In the genomic region with DNA sequence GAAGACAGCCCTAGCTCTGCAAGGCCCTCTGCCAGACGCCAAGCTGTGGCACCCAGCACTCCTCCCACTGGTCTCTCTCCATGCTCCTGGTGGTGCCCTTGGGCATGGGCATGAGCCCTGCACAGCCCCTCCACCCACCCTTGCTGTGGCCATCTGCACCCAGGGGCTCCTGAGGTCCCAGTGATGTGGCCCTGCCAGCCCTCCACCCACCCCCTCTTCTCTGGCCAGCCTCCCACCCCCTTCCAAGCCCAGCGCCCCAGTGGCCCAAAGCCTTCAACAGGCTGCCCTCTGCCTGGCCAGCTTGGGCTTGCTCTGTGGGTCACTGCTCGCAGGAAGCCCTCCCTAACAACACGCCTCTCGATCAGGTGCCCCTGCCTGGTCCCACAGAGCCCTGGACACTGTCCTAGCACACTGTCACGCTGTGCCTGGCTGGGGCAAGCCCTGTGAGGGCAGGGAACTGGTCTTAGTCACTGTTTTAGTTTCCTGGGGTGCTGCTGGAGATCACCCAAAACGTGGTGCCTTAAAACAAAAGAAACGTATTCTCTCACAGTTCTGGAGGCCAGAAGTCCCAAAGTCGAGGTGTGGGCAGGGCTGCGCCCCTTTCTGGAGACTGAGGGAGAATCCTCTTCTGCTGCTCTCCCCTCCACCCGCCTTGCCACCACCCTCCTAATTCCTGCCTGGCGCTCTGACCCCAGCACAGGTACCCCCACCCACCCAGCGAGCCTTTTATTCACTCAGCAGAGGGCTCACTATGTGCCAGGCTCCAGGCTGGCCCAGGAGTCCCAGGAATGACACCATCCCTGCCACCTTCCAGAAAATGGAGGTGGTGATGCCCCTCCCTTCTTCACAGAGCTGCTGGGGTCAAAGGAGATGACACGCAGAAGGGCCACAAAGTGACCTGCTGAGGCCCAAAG, we compare ENCODE assay signal across 17 cellular contexts. TPM values are rescaled to one million over a fixed set of nuclear protein-coding genes. Genes with fewer than 3 reads are reported as not detected.
DNase-seq lines count a peak whose midpoint lies in the region; ATAC-seq, FAIRE-seq and TF ChIP-seq lines count a peak whose summit lies in the region.
"Had no signal": no experiment of that assay in that cellular context is flagged by ENCODE, and none has a peak within 500 bp of the region (broad histone marks: within the 10 kb centered on the region; RNA-seq: fewer than 3 reads in every experiment).

No MANE protein-coding gene starts in this region.

- intact Hi-C loops in natural killer cell (cut with micrococcal nuclease) = no loop called here

- H2BK12ac ChIP-seq in H1 (ENCODE audit: low read depth, low read length) = no peak overlapping the region

- H3K4me3 Mint-ChIP-seq in natural killer cell treated with Interleukin-12 subunit alpha and Interleukin-12 subunit beta and Interleukin-15 and Interleukin-18, amount 100 ng/mL, for 72 hours = no peak overlapping the region
- H3K4me3 Mint-ChIP-seq in natural killer cell = no peak overlapping the region

- ATAC-seq in natural killer cell treated with Interleukin-12 subunit alpha and Interleukin-12 subunit beta and Interleukin-15 and Interleukin-18, amount 100 ng/mL, for 72 hours = no peak
- ATAC-seq in natural killer cell = no peak
- ATAC-seq in HG03135 (IDR thresholded peaks at IDR 0.05; ENCODE audit: unreplicated experiment) = no peak
- no peak for ATAC-seq in HG03521 (IDR thresholded peaks at IDR 0.05; ENCODE audit: unreplicated experiment)

- TF ChIP-seq RAD21 in H1 (IDR thresholded peaks at IDR 0.05 in 1 of 2, conservative IDR thresholded peaks at IDR 0.05 in 1 of 2; ENCODE audit: low read depth in 2 of 2, low read length in 2 of 2) = no peak

- H3K18ac ChIP-seq in H1 (ENCODE audit: extremely low read depth, low read length) = no peak overlapping the region

- no peak overlapping the region for H3K4me2 ChIP-seq in H1 (ENCODE audit: insufficient read depth in 1 of 2, low read depth in 2 of 2, low read length in 2 of 2)
- no peak overlapping the region for H3K4me2 ChIP-seq in osteoblast (ENCODE audit: insufficient read depth, low read length)
- H3K4me2 ChIP-seq: KMS-11, PC-9 had no signal

- no peak overlapping the region for H2BK20ac ChIP-seq in H1 (ENCODE audit: low read length)

- CTCF ChIA-PET in H1 (lab: Charles Lee; ENCODE audit: partially characterized antibody) = interaction anchor here (0.5 to 1.5 kb wide), 9 partner anchors 10 to 105 kb away, joined by 3 to 8 read pairs (median 4); no protein-coding TSS in a partner anchor

- H3K79me1 ChIP-seq in H1 (ENCODE audit: low read depth, low read length) = peaks cover 41% of the 10 kb centered on the region

- H3K79me2 ChIP-seq in H1 (ENCODE audit: control insufficient read depth in 1 of 2, insufficient read depth in 2 of 2, low read length in 2 of 2) (peaks cover 0 to 63% of the 10 kb centered on the region in 2 experiments; a peak in 3 of 4 replicates), osteoblast (ENCODE audit: insufficient read depth, low read length) (no peaks in the 10 kb centered on the region)

- H3K4me1 Mint-ChIP-seq in natural killer cell treated with Interleukin-12 subunit alpha and Interleukin-12 subunit beta and Interleukin-15 and Interleukin-18, amount 100 ng/mL, for 72 hours (ENCODE audit: low read depth in 2 of 2) = no peaks in the 10 kb centered on the region
- no peaks in the 10 kb centered on the region for H3K4me1 Mint-ChIP-seq in natural killer cell

- no peak overlapping the region for H3K4ac ChIP-seq in H1 (replicated peaks; ENCODE audit: insufficient read length, low read depth, low read length)

- WGBS in H1 (ENCODE audit: extremely low coverage in 1 of 2, insufficient coverage in 1 of 2, insufficient read length in 1 of 2, insufficient replicate concordance in 2 of 2, low coverage in 1 of 2, low lambda C conversion rate in 2 of 2, missing lambda C conversion rate in 1 of 2), 2 experiments = 91% methylated on average over 13 of the region's 14 CpGs; no CpG with 5 or more reads in 1 of the 2 experiments

- no peak overlapping the region for H3K9ac ChIP-seq in H1 (replicated peaks in 1 of 4; ENCODE audit: extremely low read depth in 1 of 4, low read depth in 3 of 4, low read length in 3 of 4)
- H3K9ac ChIP-seq: KMS-11 had no signal

- H3K23ac ChIP-seq in H1 (ENCODE audit: insufficient read length) = no peak overlapping the region

- no peak overlapping the region for H3K27ac Mint-ChIP-seq in natural killer cell treated with Interleukin-12 subunit alpha and Interleukin-12 subunit beta and Interleukin-15 and Interleukin-18, amount 100 ng/mL, for 72 hours
- H3K27ac Mint-ChIP-seq in natural killer cell = no peak overlapping the region

- no peak overlapping the region for H2AFZ ChIP-seq in H1 (ENCODE audit: low read length)
- H2AFZ ChIP-seq in osteoblast (ENCODE audit: low read length) = no peak overlapping the region
- H2AFZ ChIP-seq: PC-9 had no signal

- no peaks in the 10 kb centered on the region for H3K9me3 ChIP-seq in H1 (ENCODE audit: insufficient read depth in 2 of 2, low read depth in 1 of 2, low read length in 1 of 2)
- no peaks in the 10 kb centered on the region for H3K9me3 ChIP-seq in osteoblast (ENCODE audit: low read depth, low read length)

- DNase-seq in natural killer cell treated with Interleukin-12 subunit alpha and Interleukin-12 subunit beta and Interleukin-15 and Interleukin-18, amount 100 ng/mL, for 72 hours (ENCODE audit: low spot score) = peak; percentile 39
- DNase-seq in natural killer cell (no peak), H1 (ENCODE audit: low read depth in 1 of 2, low spot score in 2 of 2) (no peak), osteoblast (ENCODE audit: insufficient read length, low spot score, missing footprints) (peak; percentile 70), ecto neural progenitor cell (ENCODE audit: low spot score) (no peak), EL (no peak)
- DNase-seq: H7, NCI-H1105, NCI-H146, NCI-H2227 treated with DMSO at 0.1 percent for 48 hours, PC-9 had no signal

- H3K56ac ChIP-seq in H1 (replicated peaks; ENCODE audit: insufficient read length, low read depth, low read length) = no peak overlapping the region

- H2BK15ac ChIP-seq in H1 (ENCODE audit: low read length) = 0 out of 2 replicates have a peak overlapping the region, but pooled peaks have one; percentile 53

- H3K4me1 ChIP-seq in H1 (replicated peaks in 1 of 4; ENCODE audit: control insufficient read depth in 3 of 4, insufficient read depth in 4 of 4, low read length in 3 of 4) (peaks cover 0 to 16% (median 2%) of the 10 kb centered on the region in 4 experiments; a peak in 5 of 7 replicates), osteoblast (ENCODE audit: insufficient read depth, low read length) (no peaks in the 10 kb centered on the region)

- TF ChIP-seq CTCF in natural killer cell (IDR thresholded peaks at IDR 0.05) (no peak), H1 (IDR thresholded peaks at IDR 0.05; ENCODE audit: control extremely low read depth in 1 of 3, insufficient read depth in 1 of 3, low read depth in 1 of 3, low read length in 3 of 3) (no peak), osteoblast (IDR thresholded peaks at IDR 0.05; ENCODE audit: extremely low read depth, low read depth, low read length) (no peak)

- H3K27me3 ChIP-seq in H1 (replicated peaks in 1 of 4; ENCODE audit: control insufficient read depth in 3 of 4, extremely low read depth in 1 of 4, insufficient read depth in 3 of 4, low read length in 3 of 4) (no peaks in the 10 kb centered on the region), osteoblast (ENCODE audit: insufficient read depth, low read length) (peaks cover 34% of the 10 kb centered on the region)

- H3K23me2 ChIP-seq in H1 (ENCODE audit: low read depth, low read length) = no peaks in the 10 kb centered on the region

- FAIRE-seq in H1 (lab: Jason Lieb, UNC) = no peak
- FAIRE-seq: A204.1 had no signal

- H3K27ac ChIP-seq in H1 (ENCODE audit: low read depth, low read length) (no peak overlapping the region), osteoblast (ENCODE audit: low read depth, low read length) (no peak overlapping the region)
- H3K27ac ChIP-seq: KMS-11, PC-9, RWPE1 had no signal

- no peaks in the 10 kb centered on the region for H3K36me3 Mint-ChIP-seq in natural killer cell treated with Interleukin-12 subunit alpha and Interleukin-12 subunit beta and Interleukin-15 and Interleukin-18, amount 100 ng/mL, for 72 hours
- H3K36me3 Mint-ChIP-seq in natural killer cell = no peaks in the 10 kb centered on the region

- POLR2A ChIA-PET in H1 (lab: Charles Lee; ENCODE audit: partially characterized antibody) = interaction anchor here (0.9 to 3.4 kb wide), 3 partner anchors 14 to 25 kb away, joined by 3 to 12 read pairs (median 3); no protein-coding TSS in a partner anchor

- H3K9me3 Mint-ChIP-seq in natural killer cell treated with Interleukin-12 subunit alpha and Interleukin-12 subunit beta and Interleukin-15 and Interleukin-18, amount 100 ng/mL, for 72 hours = no peaks in the 10 kb centered on the region
- no peaks in the 10 kb centered on the region for H3K9me3 Mint-ChIP-seq in natural killer cell

- H2AK5ac ChIP-seq in H1 (ENCODE audit: low read depth, low read length) = no peak overlapping the region; the same call in 1 of the 2 replicates

- H3K36me3 ChIP-seq in H1 (ENCODE audit: control insufficient read depth in 2 of 4, insufficient read depth in 4 of 4, low read length in 3 of 4) = no peaks in the 10 kb centered on the region
- no peaks in the 10 kb centered on the region for H3K36me3 ChIP-seq in osteoblast (ENCODE audit: insufficient read depth, low read length)

- H3K4me3 ChIP-seq in H1 (ENCODE audit: extremely low read depth in 1 of 4, insufficient read depth in 2 of 4, low read depth in 3 of 4, low read length in 4 of 4) = no peak overlapping the region
- no peak overlapping the region for H3K4me3 ChIP-seq in osteoblast (ENCODE audit: insufficient read depth, low read length)
- H3K4me3 ChIP-seq: PC-9 had no signal

- no peak overlapping the region for H4K91ac ChIP-seq in H1 (replicated peaks; ENCODE audit: insufficient read length, low read length)

- no peak overlapping the region for H3K14ac ChIP-seq in H1 (ENCODE audit: insufficient read length)

- no peak overlapping the region for H4K5ac ChIP-seq in H1 (ENCODE audit: insufficient read length, low read depth, low read length)

- H4K20me1 ChIP-seq in H1 (replicated peaks in 1 of 2; ENCODE audit: control insufficient read depth in 1 of 2, insufficient read depth in 2 of 2, low read length in 2 of 2) (peaks cover 13 to 26% of the 10 kb centered on the region in 2 experiments), osteoblast (ENCODE audit: insufficient read depth, low read length) (no peaks in the 10 kb centered on the region)

- peaks cover 12 to 17% of the 10 kb centered on the region in 2 donors for H3K27me3 Mint-ChIP-seq in natural killer cell treated with Interleukin-12 subunit alpha and Interleukin-12 subunit beta and Interleukin-15 and Interleukin-18, amount 100 ng/mL, for 72 hours
- H3K27me3 Mint-ChIP-seq in natural killer cell (ENCODE audit: low read depth in 2 of 2) = peaks cover 0 to 11% of the 10 kb centered on the region in 2 donors

- H4K8ac ChIP-seq in H1 (ENCODE audit: extremely low read depth, insufficient read depth, low read length) = 0 out of 2 replicates have a peak overlapping the region, but pooled peaks have one; percentile 1

- TF ChIP-seq EP300 in H1 (IDR thresholded peaks at IDR 0.05; ENCODE audit: borderline replicate concordance in 1 of 2, low read depth in 2 of 2, low read length in 2 of 2) = no peak

- H2BK5ac ChIP-seq in H1 (ENCODE audit: low read depth, low read length) = peak overlapping the region; percentile 63; the same call in 1 of the 2 replicates

- TF ChIP-seq POLR2A in H1 (IDR thresholded peaks at IDR 0.05; ENCODE audit: control extremely low read depth in 1 of 2, low read depth in 2 of 2, low read length in 2 of 2) = no peak

- H2BK120ac ChIP-seq in H1 (replicated peaks; ENCODE audit: low read depth, low read length) = no peak overlapping the region

RNA-seq across cellular contexts. Expression of a gene that starts 14.7 kb away (rescaled TPM):
- not detected for total RNA-seq in natural killer cell treated with Interleukin-12 subunit alpha and Interleukin-12 subunit beta and Interleukin-15 and Interleukin-18, amount 100 ng/mL, for 72 hours
- not detected for total RNA-seq in natural killer cell
- 7.0 and 9.1 TPM in 2 replicates for total RNA-seq in H1 (2021; fragmentation: NEBNext Ultra II Directional; extraction: Animal tissue kit (Norgen Biotek cat#: 25700))
- polyA plus RNA-seq in H1 (2011; rRNA removed) = 11.8 and 19.5 TPM in 2 replicates
- 14.9 TPM for polyA plus RNA-seq in H1 (2011; cell fraction: cytosol; rRNA removed)
- polyA plus RNA-seq in H1 (2011; cell fraction: nucleus; rRNA removed) = 58.0 TPM
- 11.1 to 14.8 TPM (median 12.3 TPM) in 4 replicates for polyA plus RNA-seq in H1 (2012, experiment 1 of 2)
- polyA plus RNA-seq in H1 (2012, experiment 2 of 2) = 2.7 TPM
- 6.9 TPM for polyA plus RNA-seq in H1 (2013, experiment 1 of 2)
- 6.1 TPM for polyA plus RNA-seq in H1 (2013, experiment 2 of 2)
- polyA minus RNA-seq in H1 (2011; rRNA and poly(A)+ RNA removed) = 5.4 and 5.5 TPM in 2 replicates
- polyA minus RNA-seq in H1 (2011; cell fraction: cytosol; rRNA and poly(A)+ RNA removed) = 8.1 TPM
- 16.3 TPM for polyA minus RNA-seq in H1 (2011; cell fraction: nucleus; rRNA and poly(A)+ RNA removed)
- total RNA-seq in osteoblast = under 0.01 TPM in 1 of 2 replicates, not detected in the other

RNA-seq across cellular contexts. Expression of a gene that starts 35.5 kb away (rescaled TPM):
- total RNA-seq in natural killer cell treated with Interleukin-12 subunit alpha and Interleukin-12 subunit beta and Interleukin-15 and Interleukin-18, amount 100 ng/mL, for 72 hours = 1 to 10 TPM in 1 of 2 donors, under 1 TPM in 1; 0.12 to 1.3 TPM
- total RNA-seq in natural killer cell (under 1 TPM; 0.23 to 0.35 (median 0.26) TPM), osteoblast (1.8 and 2.9 TPM in 2 replicates)
- 1.5 and 1.7 TPM in 2 replicates for total RNA-seq in H1 (2021; fragmentation: NEBNext Ultra II Directional; extraction: Animal tissue kit (Norgen Biotek cat#: 25700))
- 0.32 and 0.57 TPM in 2 replicates for polyA plus RNA-seq in H1 (2011; rRNA removed)
- 0.45 TPM for polyA plus RNA-seq in H1 (2011; cell fraction: cytosol; rRNA removed)
- polyA plus RNA-seq in H1 (2011; cell fraction: nucleus; rRNA removed) = 0.86 TPM
- 0.43 to 0.66 TPM (median 0.55 TPM) in 4 replicates for polyA plus RNA-seq in H1 (2012, experiment 1 of 2)
- polyA plus RNA-seq in H1 (2012, experiment 2 of 2) = 0.04 TPM
- 0.47 TPM for polyA plus RNA-seq in H1 (2013, experiment 1 of 2)
- polyA plus RNA-seq in H1 (2013, experiment 2 of 2) = 0.44 TPM
- 1.1 and 1.7 TPM in 2 replicates for polyA minus RNA-seq in H1 (2011; rRNA and poly(A)+ RNA removed)
- 0.95 TPM for polyA minus RNA-seq in H1 (2011; cell fraction: cytosol; rRNA and poly(A)+ RNA removed)
- polyA minus RNA-seq in H1 (2011; cell fraction: nucleus; rRNA and poly(A)+ RNA removed) = 1.3 TPM
- total RNA-seq: HT1080 had no signal

RNA-seq across cellular contexts. Expression of a gene that starts 44.2 kb away (rescaled TPM):
- total RNA-seq in natural killer cell treated with Interleukin-12 subunit alpha and Interleukin-12 subunit beta and Interleukin-15 and Interleukin-18, amount 100 ng/mL, for 72 hours = not detected
- total RNA-seq in natural killer cell (not detected), osteoblast (not detected in 2 replicates)
- total RNA-seq in H1 (2021; fragmentation: NEBNext Ultra II Directional; extraction: Animal tissue kit (Norgen Biotek cat#: 25700)) = 6.8 and 8.2 TPM in 2 replicates
- 3.9 and 5.2 TPM in 2 replicates for polyA plus RNA-seq in H1 (2011; rRNA removed)
- polyA plus RNA-seq in H1 (2011; cell fraction: cytosol; rRNA removed) = 3.8 TPM
- polyA plus RNA-seq in H1 (2011; cell fraction: nucleus; rRNA removed) = 7.4 TPM
- 3.2 to 4.1 TPM (median 3.7 TPM) in 4 replicates for polyA plus RNA-seq in H1 (2012, experiment 1 of 2)
- 3.2 TPM for polyA plus RNA-seq in H1 (2012, experiment 2 of 2)
- 3.3 TPM for polyA plus RNA-seq in H1 (2013, experiment 1 of 2)
- 3.4 TPM for polyA plus RNA-seq in H1 (2013, experiment 2 of 2)
- polyA minus RNA-seq in H1 (2011; rRNA and poly(A)+ RNA removed) = 1.8 and 1.9 TPM in 2 replicates
- 3.4 TPM for polyA minus RNA-seq in H1 (2011; cell fraction: cytosol; rRNA and poly(A)+ RNA removed)
- polyA minus RNA-seq in H1 (2011; cell fraction: nucleus; rRNA and poly(A)+ RNA removed) = 3.8 TPM
- total RNA-seq: HT1080, PC-9 had no signal

Comparison
In these comparisons a context has a peak if more than half of its experiments do, and no peak if none do; other contexts are left out.
1. DNase-seq: peak in natural killer cell treated with Interleukin-12 subunit alpha and Interleukin-12 subunit beta and Interleukin-15 and Interleukin-18, amount 100 ng/mL, for 72 hours (single experiment) and osteoblast (single experiment); none in natural killer cell (single experiment), H1 (0 of 2), ecto neural progenitor cell (single experiment) and EL (single experiment).